ENCODE assay signal across 8 cellular contexts in genomic region chr16:85296859-85297698, GRCh38.
DNase-seq lines count a peak whose midpoint lies in the region; ATAC-seq and TF ChIP-seq lines count a peak whose summit lies in the region.

No MANE protein-coding gene starts in this region.

- peak; percentile 87 for TF ChIP-seq CTCF in GM13977 (IDR thresholded peaks at IDR 0.05; ENCODE audit: extremely low read depth, insufficient read depth, missing control alignments)

- ATAC-seq in left cardiac atrium (peak; percentile 55 to 57), HG02885 (IDR thresholded peaks at IDR 0.05; ENCODE audit: poor library complexity, unreplicated experiment) (no peak), GM21526 (IDR thresholded peaks at IDR 0.05; ENCODE audit: low FRiP score, unreplicated experiment) (no peak)

- in situ Hi-C loops in GM13977 (cut with MboI; ENCODE audit: low pct_unique_long_range_greater_than_20kb, low sequenced_read_pairs, unreplicated experiment) = no loop called here

- DNase-seq in A172 (ENCODE audit: low spot score) (peak; percentile 54), GM13977 (ENCODE audit: low spot score) (peak; percentile 72), RPMI7951 (ENCODE audit: low read depth) (peak; percentile 35), left cardiac atrium (peak; percentile 59)
- DNase-seq in activated naive CD4-positive, alpha-beta T cell treated with Interleukin-2 at 50 U/mL for 16 hours = peak; percentile 44
- peak; percentile 39 for DNase-seq in stimulated activated CD4-positive, alpha-beta T cell treated with anti-CD3 and anti-CD28 coated beads, Interleukin-12 subunit alpha, Interleukin-12 subunit beta, amount 100 ng/mL, for 4 hours

- intact Hi-C loops in left cardiac atrium (cut with DNase I) = no loop called here

Comparison
In these comparisons a context has a peak if more than half of its experiments do, and no peak if none do; other contexts are left out.
1. ATAC-seq: peak in left cardiac atrium (2 of 2); none in HG02885 (single experiment) and GM21526 (single experiment).
2. Peak in every context shown above with its lines, with median percentiles within 50 percentile points of each other: DNase-seq.